ENCODE assay signal across 22 cellular contexts in genomic region chr6:167687035-167687720, GRCh38.
DNase-seq lines count a peak whose midpoint lies in the region; ATAC-seq and TF ChIP-seq lines count a peak whose summit lies in the region.
"Had no signal": no experiment of that assay in that cellular context is flagged by ENCODE, and none has a peak within 500 bp of the region (broad histone marks: within the 10 kb centered on the region; RNA-seq: fewer than 3 reads in every experiment).

No MANE protein-coding gene starts in this region.

- H3K27me3 ChIP-seq in BLaER1 (no peaks in the 10 kb centered on the region), WERI-Rb-1 (ENCODE audit: insufficient read depth, low read depth, severe bottlenecking) (no peaks in the 10 kb centered on the region), mesenchymal stem cell (ENCODE audit: control insufficient read depth in 1 of 2, insufficient read depth in 1 of 2, low read length in 2 of 2) (peaks cover 12 to 15% of the 10 kb centered on the region in 2 experiments)
- H3K27me3 ChIP-seq: SJCRH30 had no signal

- no peak overlapping the region for H2BK120ac ChIP-seq in mesenchymal stem cell (ENCODE audit: low read depth, low read length)

- H3K14ac ChIP-seq in mesenchymal stem cell (ENCODE audit: low read length in 2 of 2) = no peak overlapping the region

- DNase-seq in DMS 273 (lab: John Stamatoyannopoulos, UW; ENCODE audit: unreplicated experiment) (peak; percentile 57), DMS 273 treated with DMSO at 0.1 percent for 48 hours (lab: John Stamatoyannopoulos, UW) (no peak), WERI-Rb-1 (peak; percentile 40), mesenchymal stem cell (no peak), GM03348 (ENCODE audit: low spot score) (no peak)
- DNase-seq in stimulated activated CD4-positive, alpha-beta T cell treated with anti-CD3 and anti-CD28 coated beads, Interleukin-4, amount 100 ng/mL, for 4 hours = no peak
- DNase-seq: ACHN; Calu3; CD8-positive, alpha-beta T cell; GM23248; KG1; NCI-H1105; NCI-H146; NCI-H2081; NCI-H748 treated with DMSO at 0.1 percent for 48 hours; OCI-M1; SJCRH30 had no signal

- no peak overlapping the region for H2AFZ ChIP-seq in mesenchymal stem cell (ENCODE audit: low read depth, low read length)
- H2AFZ ChIP-seq: GM23248 had no signal

- no peak overlapping the region for H3K4ac ChIP-seq in mesenchymal stem cell (ENCODE audit: low read depth in 1 of 2, low read length in 2 of 2)

- H4K8ac ChIP-seq in mesenchymal stem cell (ENCODE audit: low read length) = peak overlapping the region; percentile 27

- H3K27ac ChIP-seq in BLaER1 (no peak overlapping the region), WERI-Rb-1 (peak overlapping the region; percentile 87), mesenchymal stem cell (ENCODE audit: low read length, poor library complexity, severe bottlenecking) (no peak overlapping the region)
- H3K27ac ChIP-seq: 22Rv1, GM23248, SJCRH30 had no signal

- H2BK12ac ChIP-seq in mesenchymal stem cell (ENCODE audit: low read length in 2 of 2) = no peak overlapping the region

- H4K91ac ChIP-seq in mesenchymal stem cell (ENCODE audit: low read length) = peak overlapping the region; percentile 2

- no peak overlapping the region for H2BK5ac ChIP-seq in mesenchymal stem cell (ENCODE audit: low read depth, low read length, poor library complexity, severe bottlenecking)

- H3K36me3 ChIP-seq in BLaER1 (no peaks in the 10 kb centered on the region), WERI-Rb-1 (no peaks in the 10 kb centered on the region), mesenchymal stem cell (ENCODE audit: control insufficient read depth in 1 of 2, insufficient read depth in 2 of 2, low read depth in 1 of 2, low read length in 2 of 2) (no peaks in the 10 kb centered on the region)
- H3K36me3 ChIP-seq: SJCRH30 had no signal

- H3K9ac ChIP-seq in BLaER1 (no peak overlapping the region), mesenchymal stem cell (ENCODE audit: low read length) (no peak overlapping the region)
- H3K9ac ChIP-seq: GM23248 had no signal

- peaks cover 88% of the 10 kb centered on the region for H3K4me1 ChIP-seq in BLaER1
- H3K4me1 ChIP-seq in mesenchymal stem cell (ENCODE audit: control insufficient read depth, insufficient read depth, low read depth, low read length) = peaks cover 9% of the 10 kb centered on the region

- no peak overlapping the region for H2BK15ac ChIP-seq in mesenchymal stem cell (ENCODE audit: low read depth, poor library complexity, severe bottlenecking)

- WGBS in mesenchymal stem cell = 84% methylated on average over 19 of the region's 19 CpGs

- H3K18ac ChIP-seq in mesenchymal stem cell (ENCODE audit: low read depth in 1 of 2, low read length in 2 of 2) = no peak overlapping the region

- no peak for ATAC-seq in HG02798 (IDR thresholded peaks at IDR 0.05; ENCODE audit: poor library complexity, unreplicated experiment)
- ATAC-seq: CD8-positive, alpha-beta T cell; GM12878; HCT116 had no signal

- H3K23ac ChIP-seq in mesenchymal stem cell (ENCODE audit: low read length in 2 of 2) = no peak overlapping the region

- no peaks in the 10 kb centered on the region for H3K79me1 ChIP-seq in mesenchymal stem cell (replicated peaks; ENCODE audit: low read length, poor library complexity, severe bottlenecking)

- no peak overlapping the region for H2AK5ac ChIP-seq in mesenchymal stem cell (ENCODE audit: low read length, severe bottlenecking)

- no peaks in the 10 kb centered on the region for H4K20me1 ChIP-seq in BLaER1

- H3K9me3 ChIP-seq in BLaER1 = no peaks in the 10 kb centered on the region
- no peaks in the 10 kb centered on the region for H3K9me3 ChIP-seq in WERI-Rb-1 (ENCODE audit: severe bottlenecking)
- H3K9me3 ChIP-seq in mesenchymal stem cell (ENCODE audit: control insufficient read depth, low read length) = no peaks in the 10 kb centered on the region
- H3K9me3 ChIP-seq: SJCRH30 had no signal

- H3K4me2 ChIP-seq in BLaER1 (peak overlapping the region; percentile 98), mesenchymal stem cell (ENCODE audit: low read length, poor library complexity, severe bottlenecking) (no peak overlapping the region)

- TF ChIP-seq CTCF in WERI-Rb-1 (IDR thresholded peaks at IDR 0.05; ENCODE audit: low read depth, low read length) = no peak

- H3K4me3 ChIP-seq in BLaER1 (no peak overlapping the region), WERI-Rb-1 (ENCODE audit: low read depth, low read length) (peak overlapping the region; percentile 14; the same call in 1 of the 2 replicates), mesenchymal stem cell (ENCODE audit: insufficient read depth in 1 of 2, low read depth in 1 of 2, low read length in 2 of 2) (no peak overlapping the region)
- H3K4me3 ChIP-seq: GM12878, GM23248, SJCRH30 had no signal

Comparison
In these comparisons a context has a peak if more than half of its experiments do, and no peak if none do; other contexts are left out.
1. DNase-seq: peak in DMS 273 (single experiment) and WERI-Rb-1 (single experiment); none in DMS 273 treated with DMSO at 0.1 percent for 48 hours (single experiment), mesenchymal stem cell (single experiment), stimulated activated CD4-positive, alpha-beta T cell treated with anti-CD3 and anti-CD28 coated beads, Interleukin-4, amount 100 ng/mL, for 4 hours (0 of 2) and GM03348 (single experiment).